ENCODE assay signal across 8 cellular contexts in the genomic region with DNA sequence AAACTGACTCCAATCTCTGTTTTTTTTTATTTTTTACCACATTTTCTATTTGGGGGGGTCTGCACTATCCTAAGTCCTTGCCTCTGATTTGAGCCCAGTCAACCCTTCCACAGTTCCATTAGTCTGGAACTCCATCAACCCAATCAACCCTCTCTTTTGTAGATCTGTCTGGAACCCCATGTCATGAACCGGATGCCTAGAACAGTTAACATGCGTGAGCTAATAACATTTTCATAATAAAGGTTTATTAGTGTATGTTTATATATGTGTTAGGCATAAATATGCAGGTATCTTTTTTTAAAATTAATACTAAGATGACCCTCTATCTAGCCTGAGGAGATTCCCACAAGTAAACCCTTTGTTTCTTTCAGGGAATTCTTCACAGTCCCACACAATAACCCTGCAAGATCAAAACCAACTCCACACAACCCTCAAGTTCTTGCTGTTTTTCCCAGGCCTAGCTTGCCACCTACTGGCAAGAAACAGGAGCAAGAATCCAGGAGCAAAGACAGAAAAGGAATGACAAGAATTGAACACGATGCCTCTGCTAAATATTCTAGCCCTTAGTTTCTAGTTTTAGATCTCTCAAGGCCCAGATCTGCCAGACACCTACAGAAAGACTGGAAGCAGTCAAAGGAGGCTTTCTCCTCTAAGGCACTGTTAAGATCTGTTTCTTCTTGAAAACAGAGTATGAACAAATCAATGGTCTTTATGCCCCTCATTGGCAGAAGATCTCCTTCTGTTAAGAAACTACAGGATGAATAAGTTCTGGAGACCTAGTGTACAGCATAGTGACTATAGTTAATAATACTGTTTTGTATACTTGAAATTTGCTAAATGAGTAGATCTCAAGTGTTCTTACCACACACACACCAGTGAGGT.
DNase-seq lines count a peak whose midpoint lies in the region; ATAC-seq, FAIRE-seq and TF ChIP-seq lines count a peak whose summit lies in the region.

No MANE protein-coding gene starts in this region.

- intact Hi-C loops in K562 (cut with micrococcal nuclease), result loop anchor here (1.0 to 5.0 kb wide), 3 partner anchors 617 to 1457 kb away; no protein-coding TSS in a partner anchor

- no peak overlapping the region for H3K27ac ChIP-seq in K562 (ENCODE audit: extremely low read depth, low read depth, low read length)
- no peak overlapping the region for H3K27ac ChIP-seq in tibial nerve

- H3K4me1 ChIP-seq in K562 (replicated peaks in 1 of 2; ENCODE audit: control insufficient read depth in 2 of 2, insufficient read depth in 2 of 2, low read length in 2 of 2), result no peaks in the 10 kb centered on the region
- H3K4me1 ChIP-seq in tibial nerve, result no peaks in the 10 kb centered on the region

- TF ChIP-seq RAD21 in K562 (CRISPR knock-in tag; conservative IDR thresholded peaks at IDR 0.05 in 1 of 2, IDR thresholded peaks at IDR 0.05 in 1 of 2), result peak; percentile 49 to 73

- no peak overlapping the region for H3K4me3 ChIP-seq in K562
- no peak overlapping the region for H3K4me3 ChIP-seq in kidney epithelial cell (ENCODE audit: low read depth, low read length)
- H3K4me3 ChIP-seq in tibial nerve, result no peak overlapping the region

- CTCF ChIA-PET in K562 (lab: Yijun Ruan, JAX; ENCODE audit: low intra/inter-chr PET ratio), result interaction anchor here (0.8 to 1.4 kb wide), 3 partner anchors 1390 to 1457 kb away, joined by 3 to 4 read pairs (median 3); no protein-coding TSS in a partner anchor

- POLR2A ChIA-PET in K562 (lab: Yijun Ruan, JAX), result interaction anchor here (0.6 kb wide), 1 partner anchor 1388 kb away, joined by 3 read pairs; no protein-coding TSS in a partner anchor

- TF ChIP-seq EP300 in K562 (IDR thresholded peaks at IDR 0.05; ENCODE audit: low read length) (no peak), tibial nerve (IDR thresholded peaks at IDR 0.05) (no peak)

- H3K9me1 ChIP-seq in K562 (ENCODE audit: control insufficient read depth, insufficient read depth, low read length), result no peaks in the 10 kb centered on the region

- H3K4me2 ChIP-seq in K562 (ENCODE audit: insufficient read depth, low read length), result no peak overlapping the region

- no peaks in the 10 kb centered on the region for H3K9me3 ChIP-seq in K562 (replicated peaks; ENCODE audit: control insufficient read depth, insufficient read depth, low read depth, low read length)
- H3K9me3 ChIP-seq in tibial nerve, result no peaks in the 10 kb centered on the region

- H2AFZ ChIP-seq in K562 (ENCODE audit: low read depth, low read length), result no peak overlapping the region

- H3K9ac ChIP-seq in K562 (ENCODE audit: insufficient read depth in 1 of 2, low read depth in 2 of 2, low read length in 2 of 2), result no peak overlapping the region

- 3% methylated on average over 3 of the region's 3 CpGs for WGBS in K562 (ENCODE audit: insufficient coverage, low coverage, missing lambda C conversion rate)
- WGBS in tibial nerve, 2 donors, result 61 to 63% methylated on average over 3 of the region's 3 CpGs

- DNase-seq in CD1c-positive myeloid dendritic cell (ENCODE audit: extremely low spot score) (peak; percentile 31), GM13977 (ENCODE audit: low spot score) (peak; percentile 7), NCI-H2227 treated with DMSO at 0.1 percent for 48 hours (lab: John Stamatoyannopoulos, UW) (peak; percentile 44), K562 (ENCODE audit: extremely low read depth in 1 of 4, low spot score in 3 of 4) (peak in 2 of 4 experiments; percentile 17 to 46), kidney epithelial cell (ENCODE audit: low read depth) (no peak), tibial nerve (ENCODE audit: low spot score in 2 of 2) (peak in 1 of 2 donors; percentile 12), GOT3 (lab: John Stamatoyannopoulos, UW) (no peak)

- TF ChIP-seq CTCF in GM13977 (IDR thresholded peaks at IDR 0.05; ENCODE audit: extremely low read depth, insufficient read depth, missing control alignments) (peak; percentile 51), K562 (IDR thresholded peaks at IDR 0.05 in 2 of 3, conservative IDR thresholded peaks at IDR 0.05 in 1 of 3; ENCODE audit: insufficient read depth in 2 of 3, low read depth in 1 of 3, low read length in 3 of 3) (peak; percentile 53 to 64 (median 57); a peak in 4 of 6 replicates), kidney epithelial cell (IDR thresholded peaks at IDR 0.05; ENCODE audit: insufficient read depth, low read length, poor library complexity, severe bottlenecking) (peak; percentile 61), tibial nerve (IDR thresholded peaks at IDR 0.05) (peak; percentile 24 to 48 (median 45))

- peak; percentile 29 for ATAC-seq in HG02884 (IDR thresholded peaks at IDR 0.05; ENCODE audit: unreplicated experiment)
- ATAC-seq in K562, result peak; percentile 78

- no peaks in the 10 kb centered on the region for H3K79me2 ChIP-seq in K562 (ENCODE audit: control insufficient read depth, insufficient read depth, low read length)

- in situ Hi-C loops in GM13977 (cut with MboI; ENCODE audit: low pct_unique_long_range_greater_than_20kb, low sequenced_read_pairs, unreplicated experiment) (no loop called here), K562 (cut with MboI) (no loop called here)

- no peaks in the 10 kb centered on the region for H3K27me3 ChIP-seq in K562 (ENCODE audit: control insufficient read depth in 2 of 2, insufficient read depth in 2 of 2, low read length in 2 of 2)
- no peaks in the 10 kb centered on the region for H3K27me3 ChIP-seq in kidney epithelial cell (ENCODE audit: control insufficient read depth, insufficient read depth, low read length)
- H3K27me3 ChIP-seq in tibial nerve, result no peaks in the 10 kb centered on the region

- H3K36me3 ChIP-seq in K562 (ENCODE audit: control insufficient read depth, insufficient read depth, low read length), result no peaks in the 10 kb centered on the region
- H3K36me3 ChIP-seq in kidney epithelial cell (ENCODE audit: control insufficient read depth, insufficient read depth, low read length), result no peaks in the 10 kb centered on the region
- no peaks in the 10 kb centered on the region for H3K36me3 ChIP-seq in tibial nerve

- H4K20me1 ChIP-seq in K562 (replicated peaks; ENCODE audit: control insufficient read depth, insufficient read depth, low read length), result no peaks in the 10 kb centered on the region

- BruUV-seq in K562 (replicated peaks; lab: Mats Ljungman, UMichigan), result no TSS peak

- no peak for TF ChIP-seq POLR2A in K562 (conservative IDR thresholded peaks at IDR 0.05)
- TF ChIP-seq POLR2A in tibial nerve (IDR thresholded peaks at IDR 0.05), result no peak

- FAIRE-seq in K562 (lab: Jason Lieb, UNC), result peak; percentile 88

TF ChIP-seq in K562, 482 proteins besides CTCF, POLR2A, EP300 and RAD21:
- TF ChIP-seq SMC3 (conservative IDR thresholded peaks at IDR 0.05; ENCODE audit: insufficient read depth, low read depth, low read length), result peak; percentile 40
- TF ChIP-seq GTF2A2 (tag; IDR thresholded peaks at IDR 0.05), result no peak
- TF ChIP-seq, protein P1, sequence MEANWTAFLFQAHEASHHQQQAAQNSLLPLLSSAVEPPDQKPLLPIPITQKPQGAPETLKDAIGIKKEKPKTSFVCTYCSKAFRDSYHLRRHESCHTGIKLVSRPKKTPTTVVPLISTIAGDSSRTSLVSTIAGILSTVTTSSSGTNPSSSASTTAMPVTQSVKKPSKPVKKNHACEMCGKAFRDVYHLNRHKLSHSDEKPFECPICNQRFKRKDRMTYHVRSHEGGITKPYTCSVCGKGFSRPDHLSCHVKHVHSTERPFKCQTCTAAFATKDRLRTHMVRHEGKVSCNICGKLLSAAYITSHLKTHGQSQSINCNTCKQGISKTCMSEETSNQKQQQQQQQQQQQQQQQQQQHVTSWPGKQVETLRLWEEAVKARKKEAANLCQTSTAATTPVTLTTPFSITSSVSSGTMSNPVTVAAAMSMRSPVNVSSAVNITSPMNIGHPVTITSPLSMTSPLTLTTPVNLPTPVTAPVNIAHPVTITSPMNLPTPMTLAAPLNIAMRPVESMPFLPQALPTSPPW (CRISPR knock-in tag; IDR thresholded peaks at IDR 0.05), result peak; percentile 39; the same call in 1 of the 2 replicates
- no peak for TF ChIP-seq XRCC3 (IDR thresholded peaks at IDR 0.05)
- TF ChIP-seq NCOR1 (IDR thresholded peaks at IDR 0.05), result no peak
- TF ChIP-seq, protein P2, sequence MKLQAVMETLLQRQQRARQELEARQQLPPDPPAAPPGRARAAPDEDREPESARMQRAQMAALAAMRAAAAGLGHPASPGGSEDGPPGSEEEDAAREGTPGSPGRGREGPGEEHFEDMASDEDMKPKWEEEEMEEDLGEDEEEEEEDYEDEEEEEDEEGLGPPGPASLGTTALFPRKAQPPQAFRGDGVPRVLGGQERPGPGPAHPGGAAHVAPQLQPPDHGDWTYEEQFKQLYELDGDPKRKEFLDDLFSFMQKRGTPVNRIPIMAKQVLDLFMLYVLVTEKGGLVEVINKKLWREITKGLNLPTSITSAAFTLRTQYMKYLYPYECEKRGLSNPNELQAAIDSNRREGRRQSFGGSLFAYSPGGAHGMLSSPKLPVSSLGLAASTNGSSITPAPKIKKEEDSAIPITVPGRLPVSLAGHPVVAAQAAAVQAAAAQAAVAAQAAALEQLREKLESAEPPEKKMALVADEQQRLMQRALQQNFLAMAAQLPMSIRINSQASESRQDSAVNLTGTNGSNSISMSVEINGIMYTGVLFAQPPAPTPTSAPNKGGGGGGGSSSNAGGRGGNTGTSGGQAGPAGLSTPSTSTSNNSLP (IDR thresholded peaks at IDR 0.05; ENCODE audit: borderline replicate concordance, low read depth, low read length), result no peak
- no peak for TF ChIP-seq PHB (CRISPR knock-in tag; IDR thresholded peaks at IDR 0.05)
- TF ChIP-seq, protein P3, sequence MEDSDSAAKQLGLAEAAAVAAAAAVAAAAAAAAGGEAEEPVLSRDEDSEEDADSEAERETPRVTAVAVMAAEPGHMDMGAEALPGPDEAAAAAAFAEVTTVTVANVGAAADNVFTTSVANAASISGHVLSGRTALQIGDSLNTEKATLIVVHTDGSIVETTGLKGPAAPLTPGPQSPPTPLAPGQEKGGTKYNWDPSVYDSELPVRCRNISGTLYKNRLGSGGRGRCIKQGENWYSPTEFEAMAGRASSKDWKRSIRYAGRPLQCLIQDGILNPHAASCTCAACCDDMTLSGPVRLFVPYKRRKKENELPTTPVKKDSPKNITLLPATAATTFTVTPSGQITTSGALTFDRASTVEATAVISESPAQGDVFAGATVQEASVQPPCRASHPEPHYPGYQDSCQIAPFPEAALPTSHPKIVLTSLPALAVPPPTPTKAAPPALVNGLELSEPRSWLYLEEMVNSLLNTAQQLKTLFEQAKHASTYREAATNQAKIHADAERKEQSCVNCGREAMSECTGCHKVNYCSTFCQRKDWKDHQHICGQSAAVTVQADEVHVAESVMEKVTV (CRISPR knock-in tag; IDR thresholded peaks at IDR 0.05), result peak; percentile 54; the same call in 1 of the 2 replicates
- TF ChIP-seq ETV1 (tag; conservative IDR thresholded peaks at IDR 0.05; ENCODE audit: low read depth), result no peak

Comparison
In these comparisons a context has a peak if more than half of its experiments do, and no peak if none do; other contexts are left out.
1. DNase-seq: peak in CD1c-positive myeloid dendritic cell (single experiment), GM13977 (single experiment) and NCI-H2227 treated with DMSO at 0.1 percent for 48 hours (single experiment); none in kidney epithelial cell (single experiment) and GOT3 (single experiment).
2. Peak in every context shown above with its lines, with median percentiles within 50 percentile points of each other: CTCF ChIP-seq.